ENCODE assay signal across 8 cellular contexts in the genomic region with DNA sequence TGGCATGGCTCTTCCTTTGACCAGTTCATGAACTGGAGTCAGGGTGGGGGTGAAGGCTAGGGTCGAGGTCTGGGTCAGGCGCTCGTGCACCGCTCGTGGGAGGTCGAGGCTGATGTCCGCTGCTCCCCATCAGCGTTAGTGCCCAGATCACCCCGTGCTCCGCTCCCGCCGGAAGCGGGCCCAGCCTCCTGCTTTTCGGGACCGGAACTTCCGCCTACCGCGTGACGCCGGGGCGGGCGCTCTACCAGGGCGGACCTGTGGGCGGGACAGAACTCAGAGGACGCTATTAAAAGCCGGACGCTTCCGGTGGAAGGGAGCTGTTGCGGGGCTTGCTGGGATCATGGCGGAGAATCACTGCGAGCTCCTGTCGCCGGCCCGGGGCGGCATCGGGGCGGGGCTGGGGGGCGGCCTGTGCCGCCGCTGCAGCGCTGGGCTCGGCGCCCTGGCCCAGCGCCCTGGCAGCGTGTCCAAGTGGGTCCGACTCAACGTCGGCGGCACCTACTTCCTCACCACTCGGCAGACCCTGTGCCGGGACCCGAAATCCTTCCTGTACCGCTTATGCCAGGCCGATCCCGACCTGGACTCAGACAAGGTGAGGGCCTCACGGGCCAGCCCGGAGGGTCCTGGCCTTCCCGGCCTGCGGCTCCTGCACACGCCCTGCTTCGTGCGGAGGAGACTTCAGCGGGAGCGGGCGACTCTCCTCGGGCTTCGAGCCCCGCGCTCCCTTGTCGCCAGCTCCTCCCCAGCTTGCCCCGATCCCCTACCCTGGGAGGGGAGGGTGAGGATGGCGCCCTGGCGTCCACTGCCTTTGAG. TPM values are rescaled to one million over a fixed set of nuclear protein-coding genes. Genes with fewer than 3 reads are reported as not detected.
DNase-seq lines count a peak whose midpoint lies in the region; ATAC-seq and TF ChIP-seq lines count a peak whose summit lies in the region.

A gene with protein sequence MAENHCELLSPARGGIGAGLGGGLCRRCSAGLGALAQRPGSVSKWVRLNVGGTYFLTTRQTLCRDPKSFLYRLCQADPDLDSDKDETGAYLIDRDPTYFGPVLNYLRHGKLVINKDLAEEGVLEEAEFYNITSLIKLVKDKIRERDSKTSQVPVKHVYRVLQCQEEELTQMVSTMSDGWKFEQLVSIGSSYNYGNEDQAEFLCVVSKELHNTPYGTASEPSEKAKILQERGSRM (plus strand): TSS at position 315 of the 813 bp plus-strand sequence. CDS start 26 bp downstream, at position 341.

- H3K36me3 ChIP-seq in rectal smooth muscle tissue (ENCODE audit: control insufficient read depth, insufficient read depth, low read length): no peaks in the 10 kb centered on the region
- no peaks in the 10 kb centered on the region for H3K36me3 ChIP-seq in vagina

- H3K27me3 ChIP-seq in rectal smooth muscle tissue (ENCODE audit: control insufficient read depth, insufficient read depth, low read length) (no peaks in the 10 kb centered on the region), vagina (no peaks in the 10 kb centered on the region)

- H3K9ac ChIP-seq in rectal smooth muscle tissue (ENCODE audit: low read length): peak within 1 kb of the TSS; percentile 63

- DNase-seq in NCI-H2081 (lab: John Stamatoyannopoulos, UW) (peak; percentile 93 to 96), T-helper 9 cell (peak; percentile 93), astrocyte of the cerebellum (ENCODE audit: low read depth) (peak; percentile 91), hepatic stellate cell (ENCODE audit: low spot score) (peak; percentile 97), vagina (ENCODE audit: extremely low spot score in 2 of 2) (peak in 1 of 2 donors; percentile 96)

- H3K27ac ChIP-seq in rectal smooth muscle tissue (ENCODE audit: low read depth, low read length) (peak within 1 kb of the TSS; percentile 84), vagina (peak within 1 kb of the TSS; percentile 57)

- H3K4me1 ChIP-seq in rectal smooth muscle tissue (ENCODE audit: control insufficient read depth, insufficient read depth, low read length) (peaks cover 2% of the 10 kb centered on the region), vagina (peaks cover 21% of the 10 kb centered on the region)

- H3K4me3 ChIP-seq in astrocyte of the cerebellum (ENCODE audit: low read depth, low read length): peak within 1 kb of the TSS; percentile 97
- peak within 1 kb of the TSS; percentile 90 for H3K4me3 ChIP-seq in rectal smooth muscle tissue (ENCODE audit: low read length)
- H3K4me3 ChIP-seq in vagina: peak within 1 kb of the TSS; percentile 70 to 75

- intact Hi-C loops in vagina (cut with DNase I): no loop called here

- H3K9me3 ChIP-seq in vagina: no peaks in the 10 kb centered on the region

- TF ChIP-seq CTCF in astrocyte of the cerebellum (IDR thresholded peaks at IDR 0.05; ENCODE audit: low read depth, low read length, missing control alignments): no peak
- TF ChIP-seq CTCF in vagina (IDR thresholded peaks at IDR 0.05): peak in 1 of 3 experiments; percentile 6

- in situ Hi-C loops in astrocyte of the cerebellum (cut with HindIII; ENCODE audit: low sequenced_read_pairs): no loop called here

- ATAC-seq in GM18499 (IDR thresholded peaks at IDR 0.05; ENCODE audit: insufficient read depth, unreplicated experiment) (peak; percentile 36), HG02973 (IDR thresholded peaks at IDR 0.05; ENCODE audit: unreplicated experiment) (peak; percentile 52)

- peak in 1 of 2 donors; percentile 73 for TF ChIP-seq POLR2A in vagina (IDR thresholded peaks at IDR 0.05)

RNA-seq across cellular contexts. Expression of the gene that starts here (rescaled TPM):
- total RNA-seq in vagina: 19.4 TPM
